1 cellular context compared by ENCODE assay signal in genomic region chr19:45863335-45863839, GRCh38.
TF ChIP-seq lines count a peak whose summit lies in the region.

No MANE protein-coding gene starts in this region.

TF ChIP-seq in GM23338, 12 proteins besides CTCF, POLR2A, EP300 and RAD21 (continued from another document):
- TF ChIP-seq ZNF462 (CRISPR knock-in tag; IDR thresholded peaks at IDR 0.05) = no peak
- no peak for TF ChIP-seq EZH2phosphoT487 (IDR thresholded peaks at IDR 0.05; ENCODE audit: unreplicated experiment)
